Comparison of ENCODE assay signal across 18 cellular contexts in the genomic region with DNA sequence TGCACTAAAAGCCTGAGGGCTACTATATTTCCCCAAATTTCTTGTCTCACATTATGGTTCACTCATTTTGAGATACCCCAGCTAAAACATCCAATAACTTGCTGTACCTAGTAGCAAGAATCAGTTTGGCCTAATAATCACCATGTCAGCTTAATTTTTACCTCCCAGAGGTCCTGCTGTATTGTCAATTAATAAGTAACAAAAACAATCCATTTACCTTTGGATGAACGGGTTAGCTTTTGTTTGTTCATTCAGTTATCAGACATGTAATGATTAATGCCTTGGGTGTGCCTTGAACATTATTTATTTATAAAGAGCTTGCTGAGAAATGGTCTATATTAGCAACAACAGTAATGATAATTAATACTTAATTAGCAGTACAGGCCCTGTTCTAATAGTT. TPM values are rescaled to one million over a fixed set of nuclear protein-coding genes. Genes with fewer than 3 reads are reported as not detected.
DNase-seq lines count a peak whose midpoint lies in the region; ATAC-seq, FAIRE-seq and TF ChIP-seq lines count a peak whose summit lies in the region.
"Had no signal": no experiment of that assay in that cellular context is flagged by ENCODE, and none has a peak within 500 bp of the region (broad histone marks: within the 10 kb centered on the region; RNA-seq: fewer than 3 reads in every experiment).

No MANE protein-coding gene starts in this region.

- H3K36me3 ChIP-seq in pancreas (no peaks in the 10 kb centered on the region), spleen (peaks cover 0 to 75% (median 6%) of the 10 kb centered on the region in 6 donors)

- WGBS in pancreas, 2 donors = 13 to 16% methylated on average over 1 of the region's 1 CpG
- 87 to 100% (median 94%) methylated on average over 1 of the region's 1 CpG for WGBS in spleen, 5 donors

- peaks cover 0 to 3% of the 10 kb centered on the region in 2 donors for H3K36me3 Mint-ChIP-seq in activated T-cell treated with anti-CD3 and anti-CD28 coated beads, Interleukin-2, amount 50 U/mL, for 72 hours (ENCODE audit: insufficient read depth in 2 of 2)
- H3K36me3 Mint-ChIP-seq in activated T-cell treated with anti-CD3 and anti-CD28 coated beads, Interleukin-2, amount 50 U/mL, for 4 hours (ENCODE audit: insufficient read depth) = peaks cover 10% of the 10 kb centered on the region

- H3K4me3 ChIP-seq in pancreas (no peak overlapping the region), spleen (no peak overlapping the region)
- H3K4me3 ChIP-seq: SJSA1 had no signal

- H3K9me3 Mint-ChIP-seq in activated T-cell treated with anti-CD3 and anti-CD28 coated beads, Interleukin-2, amount 50 U/mL, for 72 hours = no peaks in the 10 kb centered on the region
- H3K9me3 Mint-ChIP-seq in activated T-cell treated with anti-CD3 and anti-CD28 coated beads, Interleukin-2, amount 50 U/mL, for 4 hours = no peaks in the 10 kb centered on the region
- H3K9me3 Mint-ChIP-seq: HFFc6 had no signal

- H3K27me3 ChIP-seq in pancreas (no peaks in the 10 kb centered on the region), spleen (replicated peaks in 1 of 7) (no peaks in the 10 kb centered on the region)
- H3K27me3 ChIP-seq: SJSA1 had no signal

- TF ChIP-seq POLR2A in GM12892 (IDR thresholded peaks at IDR 0.05; ENCODE audit: low read depth, low read length) (no peak), spleen (IDR thresholded peaks at IDR 0.05) (no peak)

- no peak for ATAC-seq in activated T-cell treated with anti-CD3 and anti-CD28 coated beads, Interleukin-2, amount 50 U/mL, for 72 hours (replicated peaks in 1 of 2)
- ATAC-seq in activated T-cell treated with anti-CD3 and anti-CD28 coated beads, Interleukin-2, amount 50 U/mL, for 4 hours = no peak
- ATAC-seq in pancreas = peak; percentile 60 to 78 (median 77)

- H3K27me3 Mint-ChIP-seq in activated T-cell treated with anti-CD3 and anti-CD28 coated beads, Interleukin-2, amount 50 U/mL, for 72 hours (ENCODE audit: low read depth) = no peaks in the 10 kb centered on the region
- H3K27me3 Mint-ChIP-seq in activated T-cell treated with anti-CD3 and anti-CD28 coated beads, Interleukin-2, amount 50 U/mL, for 4 hours (ENCODE audit: low read depth) = no peaks in the 10 kb centered on the region

- peaks cover 50% of the 10 kb centered on the region for H3K4me1 Mint-ChIP-seq in activated T-cell treated with anti-CD3 and anti-CD28 coated beads, Interleukin-2, amount 50 U/mL, for 72 hours (ENCODE audit: low read depth)
- peaks cover 34% of the 10 kb centered on the region for H3K4me1 Mint-ChIP-seq in activated T-cell treated with anti-CD3 and anti-CD28 coated beads, Interleukin-2, amount 50 U/mL, for 4 hours (ENCODE audit: low read depth)

- FAIRE-seq in islet of Langerhans (lab: Jason Lieb, UNC) = peak; percentile 64
- no peak for FAIRE-seq in pancreas (lab: Jason Lieb, UNC)
- no peak for FAIRE-seq in GM12892 (lab: Jason Lieb, UNC)

- DNase-seq in activated T-cell treated with anti-CD3 and anti-CD28 coated beads, Interleukin-2, amount 50 U/mL, for 72 hours = no peak
- no peak for DNase-seq in activated T-cell treated with anti-CD3 and anti-CD28 coated beads, Interleukin-2, amount 50 U/mL, for 4 hours
- DNase-seq in Caki2 (ENCODE audit: low read depth) = peak; percentile 44
- DNase-seq in pancreas = no peak
- DNase-seq in NCI-H526 treated with DMSO at 0.1 percent for 48 hours (lab: John Stamatoyannopoulos, UW) = no peak
- DNase-seq in GM12892 (ENCODE audit: insufficient read length) = no peak
- DNase-seq in spleen = no peak
- DNase-seq: COR-L47, Karpas-422, MM.1S, NCI-H1930, NCI-H2171, NCI-H446 treated with DMSO at 0.1 percent for 48 hours, NCI-H748 treated with DMSO at 0.1 percent for 48 hours had no signal

- H3K4me3 Mint-ChIP-seq in activated T-cell treated with anti-CD3 and anti-CD28 coated beads, Interleukin-2, amount 50 U/mL, for 72 hours = no peak overlapping the region
- no peak overlapping the region for H3K4me3 Mint-ChIP-seq in activated T-cell treated with anti-CD3 and anti-CD28 coated beads, Interleukin-2, amount 50 U/mL, for 4 hours
- H3K4me3 Mint-ChIP-seq: HFFc6 had no signal

- no peak for TF ChIP-seq CTCF in pancreas (IDR thresholded peaks at IDR 0.05)
- TF ChIP-seq CTCF in spleen (IDR thresholded peaks at IDR 0.05 in 8 of 11, conservative IDR thresholded peaks at IDR 0.05 in 3 of 11) = no peak

- peak overlapping the region; percentile 90 for H3K27ac Mint-ChIP-seq in activated T-cell treated with anti-CD3 and anti-CD28 coated beads, Interleukin-2, amount 50 U/mL, for 72 hours
- H3K27ac Mint-ChIP-seq: HFFc6 had no signal

- H3K4me1 ChIP-seq in pancreas = peaks cover 8 to 38% (median 19%) of the 10 kb centered on the region in 3 donors
- peaks cover 0 to 27% (median 2%) of the 10 kb centered on the region in 6 donors for H3K4me1 ChIP-seq in spleen
- H3K4me1 ChIP-seq: SJSA1 had no signal

- intact Hi-C loops in pancreas (cut with DNase I) (no loop called here), spleen (cut with DNase I; ENCODE audit: low total_unique reads) (no loop called here)

- H3K27ac ChIP-seq in pancreas (peak overlapping the region in 2 of 4 donors; percentile 3 to 18), spleen (peak overlapping the region in 1 of 8 donors; percentile 10)
- H3K27ac ChIP-seq: C4-2B, SJSA1 had no signal

- H3K9me3 ChIP-seq in pancreas (no peaks in the 10 kb centered on the region), spleen (no peaks in the 10 kb centered on the region)
- H3K9me3 ChIP-seq: SJSA1 had no signal

- in situ Hi-C loops in Caki2 (cut with HindIII; ENCODE audit: low pct_unique_long_range_greater_than_20kb, low sequenced_read_pairs) = no loop called here

RNA-seq across cellular contexts. Expression of a gene that starts 57.0 kb away (rescaled TPM):
- 10 to 100 TPM; 36.0 to 41.6 TPM for total RNA-seq in activated T-cell treated with anti-CD3 and anti-CD28 coated beads, Interleukin-2, amount 50 U/mL, for 72 hours
- 10 to 100 TPM; 25.9 to 28.4 (median 27.6) TPM for total RNA-seq in activated T-cell treated with anti-CD3 and anti-CD28 coated beads, Interleukin-2, amount 50 U/mL, for 4 hours
- total RNA-seq in Caki2 (2014; rRNA removed; shearing (Covaris generic); ENCODE audit: low replicate concordance) = 16.5 and 32.4 TPM in 2 replicates
- total RNA-seq in pancreas (10 to 100 TPM; 22.0 to 46.8 (median 32.6) TPM), spleen (100 to 1,000 TPM in 3 of 7 donors, 10 to 100 TPM in 4; 70.4 to 181 (median 95.3) TPM)
- polyA plus RNA-seq in pancreas (10 to 100 TPM; 14.6 to 20.5 TPM), spleen (10 to 100 TPM; 10.8 to 14.2 (median 12.5) TPM)
- 27.2 TPM for polyA plus RNA-seq in GM12892 (2012; ENCODE audit: missing spikeins)

Comparison
In these comparisons a context has a peak if more than half of its experiments do, and no peak if none do; other contexts are left out.
1. ATAC-seq: peak in pancreas (4 of 4); none in activated T-cell treated with anti-CD3 and anti-CD28 coated beads, Interleukin-2, amount 50 U/mL, for 72 hours (0 of 2) and activated T-cell treated with anti-CD3 and anti-CD28 coated beads, Interleukin-2, amount 50 U/mL, for 4 hours (0 of 2).